ENCODE assay signal across 10 cellular contexts in genomic region chr3:69090021-69090420, GRCh38. TPM values are rescaled to one million over a fixed set of nuclear protein-coding genes. Genes with fewer than 3 reads are reported as not detected.
DNase-seq lines count a peak whose midpoint lies in the region; ATAC-seq and TF ChIP-seq lines count a peak whose summit lies in the region.
"Had no signal": no experiment of that assay in that cellular context is flagged by ENCODE, and none has a peak within 500 bp of the region (broad histone marks: within the 10 kb centered on the region; RNA-seq: fewer than 3 reads in every experiment).

No MANE protein-coding gene starts in this region.

- CTCF ChIA-PET in activated CD4-positive, alpha-beta memory T cell treated with anti-CD3 and anti-CD28 coated beads, Interleukin-2, amount 10 ng/mL, durations not matched to agents 7 days and 5 days (lab: Charles Lee): interaction anchor here (1.2 to 2.1 kb wide), 3 partner anchors 38 to 40 kb away, joined by 4 to 6 read pairs (median 5); partner anchors contain the start of gene TMF1

- H3K27ac ChIP-seq in skin epidermis: peak overlapping the region in 14 of 21 experiments; percentile 1 to 98 (median 60)
- H3K27ac ChIP-seq: HL-60, SK-N-MC had no signal

- H3K27ac Mint-ChIP-seq in activated CD4-positive, alpha-beta memory T cell treated with anti-CD3 and anti-CD28 coated beads, Interleukin-2, amount 10 ng/mL, durations not matched to agents 7 days and 5 days: peak overlapping the region; percentile 70

- H3K4me3 ChIP-seq in fibroblast of mammary gland (ENCODE audit: control insufficient read depth, low read depth, low read length): no peak overlapping the region
- no peak overlapping the region for H3K4me3 ChIP-seq in skin epidermis
- H3K4me3 ChIP-seq: SK-N-MC had no signal

- H3K27me3 Mint-ChIP-seq in activated CD4-positive, alpha-beta memory T cell treated with anti-CD3 and anti-CD28 coated beads, Interleukin-2, amount 10 ng/mL, durations not matched to agents 7 days and 5 days: no peaks in the 10 kb centered on the region

- peaks cover 67% of the 10 kb centered on the region for H3K4me1 Mint-ChIP-seq in activated CD4-positive, alpha-beta memory T cell treated with anti-CD3 and anti-CD28 coated beads, Interleukin-2, amount 10 ng/mL, durations not matched to agents 7 days and 5 days

- H3K9me3 Mint-ChIP-seq in activated CD4-positive, alpha-beta memory T cell treated with anti-CD3 and anti-CD28 coated beads, Interleukin-2, amount 10 ng/mL, durations not matched to agents 7 days and 5 days: no peaks in the 10 kb centered on the region

- ATAC-seq in GM19035 (IDR thresholded peaks at IDR 0.05; ENCODE audit: unreplicated experiment): no peak

- POLR2A ChIA-PET in activated CD4-positive, alpha-beta memory T cell treated with anti-CD3 and anti-CD28 coated beads, Interleukin-2, amount 10 ng/mL, durations not matched to agents 7 days and 5 days (lab: Charles Lee): interaction anchor here (1.0 to 18.0 kb wide), 8 partner anchors 8 to 110 kb away, joined by 3 to 305 read pairs (median 30); partner anchors contain the start of genes ARL6IP5, EOGT, TMF1 and UBA3

- DNase-seq in GM03348 (ENCODE audit: low spot score): peak; percentile 73
- no peak for DNase-seq in activated CD4-positive, alpha-beta memory T cell treated with anti-CD3 and anti-CD28 coated beads, Interleukin-2, amount 10 ng/mL, durations not matched to agents 7 days and 5 days
- peak; percentile 78 for DNase-seq in fibroblast of mammary gland (ENCODE audit: low read depth)
- DNase-seq in central memory CD4-positive, alpha-beta T cell: no peak
- no peak for DNase-seq in T-helper 9 cell
- no peak for DNase-seq in anterior cingulate cortex (lab: John Stamatoyannopoulos, UW)

- H3K36me3 Mint-ChIP-seq in activated CD4-positive, alpha-beta memory T cell treated with anti-CD3 and anti-CD28 coated beads, Interleukin-2, amount 10 ng/mL, durations not matched to agents 7 days and 5 days (ENCODE audit: low read depth): peaks cover 76% of the 10 kb centered on the region

- peak overlapping the region; percentile 22 for H3K4me3 Mint-ChIP-seq in activated CD4-positive, alpha-beta memory T cell treated with anti-CD3 and anti-CD28 coated beads, Interleukin-2, amount 10 ng/mL, durations not matched to agents 7 days and 5 days

- no peak for TF ChIP-seq CTCF in fibroblast of mammary gland (conservative IDR thresholded peaks at IDR 0.05; ENCODE audit: control insufficient read depth, insufficient read depth, low read depth, low read length)

RNA-seq across cellular contexts. Expression of gene ARL6IP5, which starts 5.3 kb away (rescaled TPM):
- total RNA-seq in activated CD4-positive, alpha-beta memory T cell treated with anti-CD3 and anti-CD28 coated beads, Interleukin-2, amount 10 ng/mL, durations not matched to agents 7 days and 5 days: 100 to 1,000 TPM; 179 to 182 TPM

RNA-seq across cellular contexts. Expression of gene UBA3, which starts 9.9 kb away (rescaled TPM):
- total RNA-seq in activated CD4-positive, alpha-beta memory T cell treated with anti-CD3 and anti-CD28 coated beads, Interleukin-2, amount 10 ng/mL, durations not matched to agents 7 days and 5 days: 10 to 100 TPM; 93.1 to 96.9 TPM

RNA-seq across cellular contexts. Expression of gene LMOD3, which starts 32.4 kb away (rescaled TPM):
- total RNA-seq in activated CD4-positive, alpha-beta memory T cell treated with anti-CD3 and anti-CD28 coated beads, Interleukin-2, amount 10 ng/mL, durations not matched to agents 7 days and 5 days: not detected

RNA-seq across cellular contexts. Expression of gene TMF1, which starts 37.9 kb away (rescaled TPM):
- 10 to 100 TPM; 57.4 to 58.0 TPM for total RNA-seq in activated CD4-positive, alpha-beta memory T cell treated with anti-CD3 and anti-CD28 coated beads, Interleukin-2, amount 10 ng/mL, durations not matched to agents 7 days and 5 days

Comparison
In these comparisons a context has a peak if more than half of its experiments do, and no peak if none do; other contexts are left out.
1. DNase-seq: peak in GM03348 (single experiment) and fibroblast of mammary gland (single experiment); none in activated CD4-positive, alpha-beta memory T cell treated with anti-CD3 and anti-CD28 coated beads, Interleukin-2, amount 10 ng/mL, durations not matched to agents 7 days and 5 days (single experiment), central memory CD4-positive, alpha-beta T cell (single experiment), T-helper 9 cell (single experiment) and anterior cingulate cortex (0 of 58).